8 cellular contexts compared by ENCODE assay signal in genomic region chr5:8457187-8458037, GRCh38.
DNase-seq lines count a peak whose midpoint lies in the region; ATAC-seq and TF ChIP-seq lines count a peak whose summit lies in the region.

No MANE protein-coding gene starts in this region.

- ATAC-seq in HG03571 (IDR thresholded peaks at IDR 0.05; ENCODE audit: unreplicated experiment) (peak; percentile 95), upper lobe of right lung (peak; percentile 99)

- H3K27ac ChIP-seq in AG04450 (ENCODE audit: low read depth, low read length) (peak overlapping the region; percentile 68), upper lobe of right lung (peak overlapping the region; percentile 82)

- no peaks in the 10 kb centered on the region for H3K9me3 Mint-ChIP-seq in activated naive CD8-positive, alpha-beta T cell (ENCODE audit: low read depth)
- peaks cover 5% of the 10 kb centered on the region for H3K9me3 Mint-ChIP-seq in glutamatergic neuron (ENCODE audit: unreplicated experiment)

- H3K27me3 Mint-ChIP-seq in activated naive CD8-positive, alpha-beta T cell, result no peaks in the 10 kb centered on the region
- no peaks in the 10 kb centered on the region for H3K27me3 Mint-ChIP-seq in glutamatergic neuron (ENCODE audit: unreplicated experiment)

- peak; percentile 47 for TF ChIP-seq POLR2A in GM19099 (IDR thresholded peaks at IDR 0.05; ENCODE audit: extremely low read depth, insufficient read length, low read depth)

- H3K9me3 ChIP-seq in AG04450 (ENCODE audit: control insufficient read depth, insufficient read depth, low read length) (no peaks in the 10 kb centered on the region), upper lobe of right lung (no peaks in the 10 kb centered on the region)

- peaks cover 6% of the 10 kb centered on the region for H3K36me3 ChIP-seq in upper lobe of right lung

- H3K27ac Mint-ChIP-seq in activated naive CD8-positive, alpha-beta T cell, result peak overlapping the region; percentile 92
- peak overlapping the region; percentile 45 for H3K27ac Mint-ChIP-seq in glutamatergic neuron (ENCODE audit: unreplicated experiment)

- no peak for TF ChIP-seq CTCF in AG04450 (IDR thresholded peaks at IDR 0.05; ENCODE audit: low read depth, low read length)
- TF ChIP-seq CTCF in glutamatergic neuron (IDR thresholded peaks at IDR 0.05; ENCODE audit: partially characterized antibody, unreplicated experiment), result no peak
- no peak for TF ChIP-seq CTCF in upper lobe of right lung (IDR thresholded peaks at IDR 0.05)

- CTCF ChIA-PET in AG04450 (lab: Charles Lee), result interaction anchor here (0.6 kb wide), 1 partner anchor 750 kb away, joined by 3 read pairs; no protein-coding TSS in a partner anchor

- H3K4me1 Mint-ChIP-seq in activated naive CD8-positive, alpha-beta T cell (ENCODE audit: low read depth), result peaks cover 27% of the 10 kb centered on the region
- H3K4me1 Mint-ChIP-seq in glutamatergic neuron (ENCODE audit: low read depth, unreplicated experiment), result peaks cover 2% of the 10 kb centered on the region

- DNase-seq in AG04450 (ENCODE audit: low read depth, low spot score) (peak; percentile 98), SHP77 treated with DMSO at 0.1 percent for 48 hours (lab: John Stamatoyannopoulos, UW) (peak; percentile 98), glutamatergic neuron (peak; percentile 52), posterior vena cava (ENCODE audit: low spot score) (peak; percentile 98), upper lobe of right lung (peak; percentile 97)

- H3K4me3 Mint-ChIP-seq in activated naive CD8-positive, alpha-beta T cell, result peak overlapping the region; percentile 93
- H3K4me3 Mint-ChIP-seq in glutamatergic neuron (ENCODE audit: unreplicated experiment), result peak overlapping the region; percentile 30

- H3K36me3 Mint-ChIP-seq in activated naive CD8-positive, alpha-beta T cell, result peaks cover 7% of the 10 kb centered on the region
- peaks cover 6% of the 10 kb centered on the region for H3K36me3 Mint-ChIP-seq in glutamatergic neuron (ENCODE audit: unreplicated experiment)

- intact Hi-C loops in posterior vena cava (cut with DNase I), result no loop called here
- intact Hi-C loops in upper lobe of right lung (cut with DNase I), result no loop called here

- H3K27me3 ChIP-seq in AG04450 (ENCODE audit: control insufficient read depth, insufficient read depth, low read length) (no peaks in the 10 kb centered on the region), upper lobe of right lung (no peaks in the 10 kb centered on the region)

- POLR2A ChIA-PET in AG04450 (lab: Yijun Ruan, JAX), result interaction anchor here (0.6 to 0.8 kb wide), 6 partner anchors 117 to 1092 kb away, joined by 3 to 5 read pairs (median 4); no protein-coding TSS in a partner anchor

- H3K4me3 ChIP-seq in AG04450 (ENCODE audit: low read depth, low read length) (peak overlapping the region; percentile 81), upper lobe of right lung (peak overlapping the region; percentile 74)

- H3K4me1 ChIP-seq in upper lobe of right lung, result peaks cover 5% of the 10 kb centered on the region

Comparison
In these comparisons a context has a peak if more than half of its experiments do, and no peak if none do; other contexts are left out.
1. Peak in every context shown above with its lines: DNase-seq, ATAC-seq, H3K4me3 ChIP-seq and H3K27ac ChIP-seq.